16 cellular contexts compared by ENCODE assay signal in the genomic region with DNA sequence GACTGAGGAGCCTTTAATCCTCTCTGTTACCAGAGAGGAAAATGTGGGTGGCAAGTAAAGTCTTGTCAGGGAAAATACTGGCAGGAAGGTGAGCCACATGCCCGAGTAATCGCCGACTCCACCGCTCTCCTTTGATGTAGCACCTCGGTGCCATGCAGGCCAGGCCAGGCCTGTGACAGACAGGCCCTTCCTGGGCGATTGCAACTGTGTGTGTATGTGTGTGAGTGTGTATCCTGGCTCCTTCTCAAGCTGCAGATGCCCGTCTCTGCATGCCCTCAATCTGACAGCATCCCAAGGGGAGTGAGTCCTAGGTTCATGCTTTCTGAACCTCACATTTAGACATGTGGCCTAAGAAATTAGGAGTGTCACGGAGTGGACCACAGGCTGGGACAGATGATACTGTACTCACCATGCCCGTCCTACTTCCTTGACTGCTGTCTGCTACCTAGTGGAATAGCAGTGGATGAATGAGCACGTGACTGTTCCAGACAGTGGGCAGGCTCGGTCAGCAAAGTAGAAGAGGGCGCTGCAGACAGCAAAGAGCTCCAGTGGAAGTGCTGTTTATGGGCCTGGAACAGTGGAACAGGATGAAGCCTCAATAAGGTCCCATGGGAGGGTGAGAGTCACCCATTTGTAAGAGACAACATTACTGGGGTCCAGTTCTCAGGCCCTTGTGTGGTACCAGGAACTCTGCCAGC. TPM values are rescaled to one million over a fixed set of nuclear protein-coding genes. Genes with fewer than 3 reads are reported as not detected.
DNase-seq lines count a peak whose midpoint lies in the region; ATAC-seq and TF ChIP-seq lines count a peak whose summit lies in the region.
"Had no signal": no experiment of that assay in that cellular context is flagged by ENCODE, and none has a peak within 500 bp of the region (broad histone marks: within the 10 kb centered on the region; RNA-seq: fewer than 3 reads in every experiment).

No MANE protein-coding gene starts in this region.

- H3K9ac ChIP-seq in mammary epithelial cell (ENCODE audit: insufficient read depth, low read length): no peak overlapping the region
- H3K9ac ChIP-seq in MM.1S (ENCODE audit: low read length): no peak overlapping the region
- H3K9ac ChIP-seq: SK-N-SH had no signal

- H3K4me2 ChIP-seq in mammary epithelial cell (ENCODE audit: insufficient read depth, low read depth, low read length) (peak overlapping the region; percentile 35), MM.1S (ENCODE audit: low read depth, low read length) (no peak overlapping the region)
- H3K4me2 ChIP-seq: SK-N-SH had no signal

- H3K4me3 Mint-ChIP-seq in T-helper 17 cell: no peak overlapping the region
- H3K4me3 Mint-ChIP-seq in Caco-2 (ENCODE audit: unreplicated experiment): no peak overlapping the region
- H3K4me3 Mint-ChIP-seq: activated naive CD4-positive, alpha-beta T cell treated with anti-CD3 and anti-CD28 coated beads, Interleukin-2, amount 50 U/mL, for 24 hours; immature natural killer cell had no signal

- peaks cover 6% of the 10 kb centered on the region for H3K4me1 Mint-ChIP-seq in T-helper 17 cell
- H3K4me1 Mint-ChIP-seq in Caco-2 (ENCODE audit: low read depth, unreplicated experiment): no peaks in the 10 kb centered on the region
- H3K4me1 Mint-ChIP-seq: activated naive CD4-positive, alpha-beta T cell treated with anti-CD3 and anti-CD28 coated beads, Interleukin-2, amount 50 U/mL, for 24 hours; immature natural killer cell had no signal

- BruUV-seq in mammary epithelial cell (replicated peaks; lab: Mats Ljungman, UMichigan) (no TSS peak), Caco-2 (replicated peaks; lab: Mats Ljungman, UMichigan) (no TSS peak)

- H3K36me3 Mint-ChIP-seq in T-helper 17 cell (ENCODE audit: low read depth): peaks cover 5% of the 10 kb centered on the region
- no peaks in the 10 kb centered on the region for H3K36me3 Mint-ChIP-seq in Caco-2 (ENCODE audit: insufficient read depth, unreplicated experiment)
- H3K36me3 Mint-ChIP-seq: activated naive CD4-positive, alpha-beta T cell treated with anti-CD3 and anti-CD28 coated beads, Interleukin-2, amount 50 U/mL, for 24 hours had no signal

- WGBS in mammary epithelial cell (ENCODE audit: low coverage, missing lambda C conversion rate): 12% methylated on average over 12 of the region's 12 CpGs

- H3K36me3 ChIP-seq in mammary epithelial cell (ENCODE audit: insufficient read depth, low read length) (no peaks in the 10 kb centered on the region), tibial artery (no peaks in the 10 kb centered on the region), MM.1S (replicated peaks; ENCODE audit: insufficient read depth, low read length) (no peaks in the 10 kb centered on the region), Caco-2 (ENCODE audit: control insufficient read depth, insufficient read depth, low read length) (no peaks in the 10 kb centered on the region)

- H3K79me2 ChIP-seq in mammary epithelial cell (ENCODE audit: insufficient read depth, low read length) (no peaks in the 10 kb centered on the region), MM.1S (ENCODE audit: low read length) (no peaks in the 10 kb centered on the region)

- no peak overlapping the region for H3K27ac Mint-ChIP-seq in T-helper 17 cell
- H3K27ac Mint-ChIP-seq in Caco-2 (ENCODE audit: unreplicated experiment): no peak overlapping the region
- H3K27ac Mint-ChIP-seq: activated naive CD4-positive, alpha-beta T cell treated with anti-CD3 and anti-CD28 coated beads, Interleukin-2, amount 50 U/mL, for 24 hours; immature natural killer cell had no signal

- dilution Hi-C loops in mammary epithelial cell (cut with HindIII; ENCODE audit: low sequenced_read_pairs): no loop called here

- peaks cover 29% of the 10 kb centered on the region for H3K4me1 ChIP-seq in mammary epithelial cell (ENCODE audit: insufficient read depth, low read length)
- peaks cover 0 to 49% (median 34%) of the 10 kb centered on the region in 4 donors for H3K4me1 ChIP-seq in tibial artery
- H3K4me1 ChIP-seq in MM.1S (ENCODE audit: low read length): no peaks in the 10 kb centered on the region
- H3K4me1 ChIP-seq in Caco-2: no peaks in the 10 kb centered on the region

- H3K4me3 ChIP-seq in mammary epithelial cell (replicated peaks in 1 of 3; ENCODE audit: insufficient read depth in 1 of 3, low read depth in 2 of 3, low read length in 3 of 3) (no peak overlapping the region), tibial artery (no peak overlapping the region), MM.1S (ENCODE audit: low read length) (no peak overlapping the region), Caco-2 (ENCODE audit: low read depth, low read length) (no peak overlapping the region)

- in situ Hi-C loops in mammary epithelial cell (cut with MboI; ENCODE audit: low sequenced_read_pairs in 2 of 2): no loop called here

- no peak for ATAC-seq in T-helper 17 cell

- no peak overlapping the region for H3K27ac ChIP-seq in mammary epithelial cell (ENCODE audit: insufficient read depth, low read depth, low read length)
- peak overlapping the region; percentile 54 to 67 for H3K27ac ChIP-seq in tibial artery
- H3K27ac ChIP-seq in MM.1S (ENCODE audit: low read length): no peak overlapping the region
- H3K27ac ChIP-seq: VCaP had no signal

- POLR2A ChIA-PET in Caco-2 (lab: Charles Lee): no interaction called here

- CTCF ChIA-PET in mammary epithelial cell (lab: Charles Lee; ENCODE audit: low non-redundant PET): no interaction called here
- CTCF ChIA-PET in Caco-2 (lab: Charles Lee): no interaction called here

- DNase-seq in DMS79 treated with DMSO at 0.1 percent for 48 hours (lab: John Stamatoyannopoulos, UW) (peak; percentile 44), DMS79 (lab: John Stamatoyannopoulos, UW) (no peak), mammary epithelial cell (peak; percentile 76), left kidney (ENCODE audit: low read depth, low spot score) (peak; percentile 72), tibial artery (peak in 1 of 2 donors; percentile 84), T-helper 17 cell (no peak), MM.1S (no peak), Caco-2 (no peak)
- DNase-seq: 8988T; activated CD8-positive, alpha-beta memory T cell treated with anti-CD3 and anti-CD28 coated beads, Interleukin-2, amount 50 U/mL, for 4 hours; foreskin fibroblast; immature natural killer cell; NCI-H1436; SK-N-SH had no signal

- H3K9me3 ChIP-seq in mammary epithelial cell (replicated peaks; ENCODE audit: insufficient read depth, low read length) (no peaks in the 10 kb centered on the region), tibial artery (no peaks in the 10 kb centered on the region), T-helper 17 cell (ENCODE audit: control insufficient read depth, low read length, poor library complexity, severe bottlenecking) (no peaks in the 10 kb centered on the region), MM.1S (replicated peaks; ENCODE audit: insufficient read depth, low read length) (no peaks in the 10 kb centered on the region), Caco-2 (no peaks in the 10 kb centered on the region)
- H3K9me3 ChIP-seq: SK-N-SH had no signal

- H3K27me3 Mint-ChIP-seq in T-helper 17 cell: peaks cover 61% of the 10 kb centered on the region
- peaks cover 4% of the 10 kb centered on the region for H3K27me3 Mint-ChIP-seq in Caco-2 (ENCODE audit: insufficient read depth, unreplicated experiment)

- TF ChIP-seq CTCF in mammary epithelial cell (conservative IDR thresholded peaks at IDR 0.05 in 1 of 2, IDR thresholded peaks at IDR 0.05 in 1 of 2; ENCODE audit: extremely low read depth in 1 of 2, insufficient read depth in 1 of 2, low read depth in 1 of 2, low read length in 2 of 2) (no peak), tibial artery (IDR thresholded peaks at IDR 0.05) (no peak), MM.1S (IDR thresholded peaks at IDR 0.05; ENCODE audit: low read length) (no peak), Caco-2 (IDR thresholded peaks at IDR 0.05; ENCODE audit: insufficient read depth in 1 of 2, low read depth in 1 of 2, low read length in 1 of 2, severe bottlenecking in 1 of 2, unreplicated experiment in 1 of 2) (no peak)

- no peaks in the 10 kb centered on the region for H3K9me3 Mint-ChIP-seq in Caco-2 (ENCODE audit: unreplicated experiment)
- H3K9me3 Mint-ChIP-seq: activated naive CD4-positive, alpha-beta T cell treated with anti-CD3 and anti-CD28 coated beads, Interleukin-2, amount 50 U/mL, for 24 hours had no signal

- H3K27me3 ChIP-seq in mammary epithelial cell (ENCODE audit: insufficient read depth, low read length): no peaks in the 10 kb centered on the region
- no peaks in the 10 kb centered on the region for H3K27me3 ChIP-seq in tibial artery
- no peaks in the 10 kb centered on the region for H3K27me3 ChIP-seq in MM.1S (replicated peaks; ENCODE audit: insufficient read depth, low read length)
- H3K27me3 ChIP-seq in Caco-2 (replicated peaks; ENCODE audit: control insufficient read depth, insufficient read depth, low read length): no peaks in the 10 kb centered on the region

- intact Hi-C loops in mammary epithelial cell (cut with micrococcal nuclease) (no loop called here), tibial artery (cut with DNase I; ENCODE audit: low total_unique reads) (no loop called here), Caco-2 (cut with micrococcal nuclease; ENCODE audit: unreplicated experiment) (no loop called here)

- H2AFZ ChIP-seq in mammary epithelial cell (ENCODE audit: low read depth, low read length) (peak overlapping the region; percentile 84), MM.1S (ENCODE audit: low read length) (no peak overlapping the region)

- H4K20me1 ChIP-seq in mammary epithelial cell (ENCODE audit: insufficient read depth, low read length): no peaks in the 10 kb centered on the region
- H4K20me1 ChIP-seq in MM.1S (ENCODE audit: insufficient read depth, low read length): no peaks in the 10 kb centered on the region

- H3F3A ChIP-seq in MM.1S (ENCODE audit: insufficient read depth, low read length): no peaks in the 10 kb centered on the region

- H3K9me2 ChIP-seq in MM.1S (replicated peaks; ENCODE audit: insufficient read depth, low read length): no peaks in the 10 kb centered on the region
- H3K9me2 ChIP-seq: SK-N-SH had no signal

RNA-seq across cellular contexts. Expression of gene SERTAD4, which starts 25.3 kb away (rescaled TPM):
- total RNA-seq in mammary epithelial cell (1 to 10 TPM in 1 of 2 donors, under 1 TPM in 1; 0.67 to 4.8 TPM), T-helper 17 cell (not detected), Caco-2 (2022) (2.8 and 3.6 TPM in 2 replicates)
- polyA plus RNA-seq in mammary epithelial cell: 4.1 TPM
- 4.2 TPM for polyA minus RNA-seq in mammary epithelial cell
- polyA plus RNA-seq: immature natural killer cell had no signal

Comparison
In these comparisons a context has a peak if more than half of its experiments do, and no peak if none do; other contexts are left out.
1. DNase-seq: peak in DMS79 treated with DMSO at 0.1 percent for 48 hours (single experiment), mammary epithelial cell (single experiment) and left kidney (single experiment); none in DMS79 (single experiment), T-helper 17 cell (0 of 3), MM.1S (single experiment) and Caco-2 (0 of 2).
2. H3K27ac ChIP-seq: peak in tibial artery (2 of 2); none in mammary epithelial cell (single experiment) and MM.1S (single experiment).